In genomic region chr11:95923730-95924413, GRCh38 we compare ENCODE assay signal across 8 cellular contexts. TPM values are rescaled to one million over a fixed set of nuclear protein-coding genes. Genes with fewer than 3 reads are reported as not detected.
DNase-seq lines count a peak whose midpoint lies in the region; ATAC-seq and TF ChIP-seq lines count a peak whose summit lies in the region.

Gene MTMR2, minus strand, starts transcription at chr11:95924107. Its CDS starts 153 bp downstream, at chr11:95923954.

- no peaks in the 10 kb centered on the region for H3K9me3 ChIP-seq in colonic mucosa

- TF ChIP-seq CTCF in colonic mucosa (IDR thresholded peaks at IDR 0.05): no peak

- H3K4me3 ChIP-seq in colonic mucosa: peak within 1 kb of the TSS; percentile 72

- CTCF ChIA-PET in activated CD4-positive, alpha-beta T cell treated with anti-CD3 and anti-CD28 coated beads for 36 hours (lab: Charles Lee): interaction anchor here (0.6 to 1.5 kb wide), 2 partner anchors 10 to 107 kb away, joined by 3 read pairs; no protein-coding TSS in a partner anchor

- H3K27me3 ChIP-seq in colonic mucosa (no peaks in the 10 kb centered on the region), layer of hippocampus (ENCODE audit: control insufficient read depth, insufficient read depth, low read length) (no peaks in the 10 kb centered on the region)

- H3K36me3 ChIP-seq in colonic mucosa: no peaks in the 10 kb centered on the region

- H3K4me1 Mint-ChIP-seq in activated CD4-positive, alpha-beta T cell treated with anti-CD3 and anti-CD28 coated beads for 36 hours: peaks cover 25% of the 10 kb centered on the region

- H3K4me1 ChIP-seq in colonic mucosa: no peaks in the 10 kb centered on the region

- H3K27ac Mint-ChIP-seq in activated CD4-positive, alpha-beta T cell treated with anti-CD3 and anti-CD28 coated beads for 36 hours: peak within 1 kb of the TSS; percentile 99

- H3K9me3 Mint-ChIP-seq in activated CD4-positive, alpha-beta T cell treated with anti-CD3 and anti-CD28 coated beads for 36 hours (ENCODE audit: low read depth): no peaks in the 10 kb centered on the region

- peak within 1 kb of the TSS; percentile 90 for H3K27ac ChIP-seq in colonic mucosa
- H3K27ac ChIP-seq in layer of hippocampus (ENCODE audit: low read depth, low read length): peak within 1 kb of the TSS; percentile 86

- POLR2A ChIA-PET in activated CD4-positive, alpha-beta T cell treated with anti-CD3 and anti-CD28 coated beads for 36 hours (lab: Charles Lee): no interaction called here

- peak within 1 kb of the TSS; percentile 99 for H3K4me3 Mint-ChIP-seq in activated CD4-positive, alpha-beta T cell treated with anti-CD3 and anti-CD28 coated beads for 36 hours

- peak; percentile 77 for DNase-seq in ACHN
- DNase-seq in NCI-H2227 treated with DMSO at 0.1 percent for 48 hours (lab: John Stamatoyannopoulos, UW): peak; percentile 48
- peak; percentile 75 for DNase-seq in activated CD4-positive, alpha-beta T cell treated with anti-CD3 and anti-CD28 coated beads for 36 hours
- peak; percentile 82 for DNase-seq in colonic mucosa
- DNase-seq in stimulated activated CD4-positive, alpha-beta T cell treated with anti-CD3 and anti-CD28 coated beads, Interleukin-1b, Interleukin-23, amount 100 ng/mL, for 4 hours (ENCODE audit: low read depth in 2 of 2): peak; percentile 21 to 50

- intact Hi-C loops in activated CD4-positive, alpha-beta T cell treated with anti-CD3 and anti-CD28 coated beads for 36 hours (cut with DNase I, micrococcal nuclease): loop anchor here (1.0 to 10.0 kb wide), 9 partner anchors 87 to 468 kb away; partner anchors contain the start of genes CEP57 (in 2 of the 2), JRKL (in 2 of the 2) and MAML2 (in 1 of the 2)
- intact Hi-C loops in colonic mucosa (cut with DNase I): loop anchor here (10.0 kb wide), 2 partner anchors 71 to 461 kb away; partner anchors contain the start of gene CCDC82

- ATAC-seq in GM18519 (IDR thresholded peaks at IDR 0.05; ENCODE audit: low FRiP score, unreplicated experiment) (peak; percentile 98), HG03039 (IDR thresholded peaks at IDR 0.05; ENCODE audit: unreplicated experiment) (peak; percentile 99)
- ATAC-seq in activated CD4-positive, alpha-beta T cell treated with anti-CD3 and anti-CD28 coated beads for 36 hours: peak; percentile 93

- peak within 1 kb of the TSS; percentile 83 to 93 for H3K9ac ChIP-seq in colonic mucosa (ENCODE audit: low read depth in 2 of 2, low read length in 2 of 2)

- in situ Hi-C loops in ACHN (cut with HindIII; ENCODE audit: low pct_ligation_motif_present, low pct_unique_long_range_greater_than_20kb, low sequenced_read_pairs): no loop called here

- no peaks in the 10 kb centered on the region for H3K36me3 Mint-ChIP-seq in activated CD4-positive, alpha-beta T cell treated with anti-CD3 and anti-CD28 coated beads for 36 hours (ENCODE audit: low read depth)

- no peaks in the 10 kb centered on the region for H3K27me3 Mint-ChIP-seq in activated CD4-positive, alpha-beta T cell treated with anti-CD3 and anti-CD28 coated beads for 36 hours

RNA-seq across cellular contexts. Expression of gene MTMR2, which starts in this region (rescaled TPM):
- 10 to 100 TPM; 32.8 to 36.5 TPM for total RNA-seq in activated CD4-positive, alpha-beta T cell treated with anti-CD3 and anti-CD28 coated beads for 36 hours
- total RNA-seq in colonic mucosa: 10 to 100 TPM; 29.3 to 34.3 TPM

Comparison
In these comparisons a context has a peak if more than half of its experiments do, and no peak if none do; other contexts are left out.
1. Peak in every context shown above with its lines: DNase-seq, ATAC-seq, H3K4me3 ChIP-seq and H3K27ac ChIP-seq.